ENCODE assay signal across 8 cellular contexts in genomic region chr10:2928219-2928840, GRCh38.
DNase-seq lines count a peak whose midpoint lies in the region; ATAC-seq and TF ChIP-seq lines count a peak whose summit lies in the region.

No MANE protein-coding gene starts in this region.

- H3K36me3 ChIP-seq in CD8-positive, alpha-beta memory T cell (ENCODE audit: insufficient read depth, low read length) = no peaks in the 10 kb centered on the region
- no peaks in the 10 kb centered on the region for H3K36me3 ChIP-seq in stomach

- peaks cover 4% of the 10 kb centered on the region for H3K4me1 ChIP-seq in CD8-positive, alpha-beta memory T cell (ENCODE audit: insufficient read depth, low read length)
- H3K4me1 ChIP-seq in stomach = peaks cover 0 to 7% (median 0%) of the 10 kb centered on the region in 4 donors

- no peaks in the 10 kb centered on the region for H3K36me3 Mint-ChIP-seq in CD8-positive, alpha-beta memory T cell

- peaks cover 8% of the 10 kb centered on the region for H3K27me3 ChIP-seq in CD8-positive, alpha-beta memory T cell (ENCODE audit: insufficient read depth, low read length, poor library complexity, severe bottlenecking)
- H3K27me3 ChIP-seq in stomach = peaks cover 0 to 25% (median 4%) of the 10 kb centered on the region in 3 donors

- POLR2A ChIA-PET in CD8-positive, alpha-beta memory T cell (lab: Charles Lee) = no interaction called here

- H3K27ac Mint-ChIP-seq in CD8-positive, alpha-beta memory T cell = no peak overlapping the region

- WGBS in stomach, 5 donors = 8 to 16% (median 13%) methylated on average over 9 of the region's 9 CpGs

- no peak overlapping the region for H3K4me3 Mint-ChIP-seq in CD8-positive, alpha-beta memory T cell

- ATAC-seq in GM19372 (IDR thresholded peaks at IDR 0.05; ENCODE audit: low read depth, unreplicated experiment) (peak; percentile 92), HG03354 (IDR thresholded peaks at IDR 0.05; ENCODE audit: poor library complexity, severe bottlenecking, unreplicated experiment) (peak; percentile 97)

- peak in 3 of 5 donors; percentile 7 to 10 (median 9) for DNase-seq in CD8-positive, alpha-beta memory T cell
- peak; percentile 83 for DNase-seq in NCI-H82 (lab: John Stamatoyannopoulos, UW)
- peak; percentile 10 to 70 (median 43) for DNase-seq in activated CD8-positive, alpha-beta memory T cell treated with anti-CD3 and anti-CD28 coated beads for 48 hours (ENCODE audit: low read depth in 2 of 3, low spot score in 2 of 3)
- no peak for DNase-seq in epithelial cell of proximal tubule (ENCODE audit: low read depth)
- peak; percentile 72 for DNase-seq in myocyte (ENCODE audit: low read depth)
- peak; percentile 74 for DNase-seq in stomach

- H3K4me1 Mint-ChIP-seq in CD8-positive, alpha-beta memory T cell = peaks cover 4 to 7% (median 6%) of the 10 kb centered on the region in 3 donors

- H3K27ac ChIP-seq in CD8-positive, alpha-beta memory T cell (ENCODE audit: low read depth, low read length) = no peak overlapping the region
- no peak overlapping the region for H3K27ac ChIP-seq in stomach

- no peak overlapping the region for H3K4me3 ChIP-seq in CD8-positive, alpha-beta memory T cell (ENCODE audit: low read length)
- H3K4me3 ChIP-seq in epithelial cell of proximal tubule (ENCODE audit: low read depth, low read length) (peak overlapping the region; percentile 38), stomach (no peak overlapping the region)

- no peaks in the 10 kb centered on the region for H3K9me3 ChIP-seq in CD8-positive, alpha-beta memory T cell (ENCODE audit: low read length)
- H3K9me3 ChIP-seq in stomach = no peaks in the 10 kb centered on the region

- CTCF ChIA-PET in CD8-positive, alpha-beta memory T cell (lab: Charles Lee) = no interaction called here

- H3K27me3 Mint-ChIP-seq in CD8-positive, alpha-beta memory T cell = peaks cover 10 to 36% of the 10 kb centered on the region in 2 donors

- TF ChIP-seq CTCF in epithelial cell of proximal tubule (conservative IDR thresholded peaks at IDR 0.05; ENCODE audit: low read depth, low read length) (peak; percentile 96), stomach (IDR thresholded peaks at IDR 0.05) (peak in 5 of 7 experiments; percentile 35 to 74 (median 57))

- no peak for TF ChIP-seq EP300 in stomach (IDR thresholded peaks at IDR 0.05)

- TF ChIP-seq POLR2A in stomach (IDR thresholded peaks at IDR 0.05) = no peak

- intact Hi-C loops in stomach (cut with DNase I; ENCODE audit: low total_unique reads) = loop anchor here (5.0 kb wide), 1 partner anchor 119 kb away; no protein-coding TSS in a partner anchor

- no peaks in the 10 kb centered on the region for H3K9me3 Mint-ChIP-seq in CD8-positive, alpha-beta memory T cell
